In genomic region chr11:131664811-131665210, GRCh38 we compare ENCODE assay signal across 17 cellular contexts.
"Had no signal": no experiment of that assay in that cellular context is flagged by ENCODE, and none has a peak within 500 bp of the region (broad histone marks: within the 10 kb centered on the region; RNA-seq: fewer than 3 reads in every experiment).

No MANE protein-coding gene starts in this region.

- DNase-seq: activated CD4-positive, CD25-positive, alpha-beta regulatory T cell treated with anti-CD3 and anti-CD28 coated beads, Interleukin-2, amount 50 U/mL, for 72 hours; activated naive CD4-positive, alpha-beta T cell treated with Interleukin-2 at 50 U/mL for 16 hours; activated T-cell treated with anti-CD3 and anti-CD28 coated beads for 4 hours; aorta; dermis blood vessel endothelial cell; small intestine; stimulated activated CD4-positive, alpha-beta T cell treated with anti-CD3 and anti-CD28 coated beads, Interleukin-4, amount 100 ng/mL, for 24 hours; stimulated activated naive CD4-positive, alpha-beta T cell; T-helper 1 cell; T1000; upper lobe of left lung had no signal

- H3K4me3 ChIP-seq: breast epithelium, gastroesophageal sphincter, hepatocyte, right atrium auricular region, SK-N-MC, suprapubic skin, upper lobe of left lung had no signal

- H3K4me1 ChIP-seq: breast epithelium, gastroesophageal sphincter, right atrium auricular region, suprapubic skin, upper lobe of left lung had no signal

- H3K27me3 ChIP-seq: breast epithelium, right atrium auricular region, upper lobe of left lung had no signal

- ATAC-seq: gastroesophageal sphincter had no signal

- H3K27ac ChIP-seq: breast epithelium, gastroesophageal sphincter, hepatocyte, right atrium auricular region, SK-N-MC, suprapubic skin, upper lobe of left lung had no signal

- H3K9me3 ChIP-seq: breast epithelium, gastroesophageal sphincter, right atrium auricular region, suprapubic skin, upper lobe of left lung had no signal

- H3K36me3 ChIP-seq: breast epithelium, gastroesophageal sphincter, right atrium auricular region, suprapubic skin, upper lobe of left lung had no signal
